Comparison of ENCODE assay signal across 7 cellular contexts in genomic region chr5:126676195-126676624, GRCh38.
DNase-seq lines count a peak whose midpoint lies in the region; ATAC-seq and TF ChIP-seq lines count a peak whose summit lies in the region.

No MANE protein-coding gene starts in this region.

- H3K36me3 ChIP-seq in iPS DF 6.9 (ENCODE audit: control insufficient read depth, insufficient read depth, low read length): no peaks in the 10 kb centered on the region

- no CpG with 5 or more reads among the region's 4 CpGs for WGBS in iPS DF 6.9 (ENCODE audit: insufficient coverage, insufficient read length)

- peak; percentile 64 for ATAC-seq in HG02588 (IDR thresholded peaks at IDR 0.05; ENCODE audit: unreplicated experiment)

- peak; percentile 28 for DNase-seq in NCI-H146 (lab: John Stamatoyannopoulos, UW)
- DNase-seq in T-helper 9 cell: peak; percentile 40
- DNase-seq in astrocyte of the spinal cord (ENCODE audit: low read depth, low spot score): peak; percentile 57
- DNase-seq in iPS DF 6.9 (ENCODE audit: low read depth, low spot score): peak; percentile 82
- DNase-seq in stimulated activated CD4-positive, alpha-beta T cell treated with anti-CD3 and anti-CD28 coated beads, Interleukin-15, amount 100 ng/mL, for 24 hours: peak; percentile 70

- H3K4me1 ChIP-seq in iPS DF 6.9 (ENCODE audit: control insufficient read depth, insufficient read depth, low read length): peaks cover 7% of the 10 kb centered on the region; the same call in 1 of the 2 replicates

- H3K9me3 ChIP-seq in iPS DF 6.9 (ENCODE audit: control insufficient read depth, insufficient read depth, low read length): no peaks in the 10 kb centered on the region

- H3K27ac ChIP-seq in iPS DF 6.9 (ENCODE audit: low read length): no peak overlapping the region

- TF ChIP-seq CTCF in GM12875 (IDR thresholded peaks at IDR 0.05; ENCODE audit: borderline replicate concordance, insufficient read depth, low read depth, low read length) (peak; percentile 62), astrocyte of the spinal cord (IDR thresholded peaks at IDR 0.05; ENCODE audit: low read depth, low read length) (peak; percentile 75)

- in situ Hi-C loops in astrocyte of the spinal cord (cut with HindIII; ENCODE audit: low sequenced_read_pairs): no loop called here

- H3K27me3 ChIP-seq in iPS DF 6.9 (ENCODE audit: control insufficient read depth, insufficient read depth, low read length): no peaks in the 10 kb centered on the region

- H3K4me3 ChIP-seq in GM12875 (ENCODE audit: low read depth, low read length) (no peak overlapping the region), astrocyte of the spinal cord (ENCODE audit: low read depth, low read length) (no peak overlapping the region), iPS DF 6.9 (ENCODE audit: low read length) (no peak overlapping the region)

Comparison
In these comparisons a context has a peak if more than half of its experiments do, and no peak if none do; other contexts are left out.
1. DNase-seq: peak in every context shown above with its lines; median percentile 82 in iPS DF 6.9; 70 in stimulated activated CD4-positive, alpha-beta T cell treated with anti-CD3 and anti-CD28 coated beads, Interleukin-15, amount 100 ng/mL, for 24 hours; 57 in astrocyte of the spinal cord; 40 in T-helper 9 cell; 28 in NCI-H146.